In the genomic region with DNA sequence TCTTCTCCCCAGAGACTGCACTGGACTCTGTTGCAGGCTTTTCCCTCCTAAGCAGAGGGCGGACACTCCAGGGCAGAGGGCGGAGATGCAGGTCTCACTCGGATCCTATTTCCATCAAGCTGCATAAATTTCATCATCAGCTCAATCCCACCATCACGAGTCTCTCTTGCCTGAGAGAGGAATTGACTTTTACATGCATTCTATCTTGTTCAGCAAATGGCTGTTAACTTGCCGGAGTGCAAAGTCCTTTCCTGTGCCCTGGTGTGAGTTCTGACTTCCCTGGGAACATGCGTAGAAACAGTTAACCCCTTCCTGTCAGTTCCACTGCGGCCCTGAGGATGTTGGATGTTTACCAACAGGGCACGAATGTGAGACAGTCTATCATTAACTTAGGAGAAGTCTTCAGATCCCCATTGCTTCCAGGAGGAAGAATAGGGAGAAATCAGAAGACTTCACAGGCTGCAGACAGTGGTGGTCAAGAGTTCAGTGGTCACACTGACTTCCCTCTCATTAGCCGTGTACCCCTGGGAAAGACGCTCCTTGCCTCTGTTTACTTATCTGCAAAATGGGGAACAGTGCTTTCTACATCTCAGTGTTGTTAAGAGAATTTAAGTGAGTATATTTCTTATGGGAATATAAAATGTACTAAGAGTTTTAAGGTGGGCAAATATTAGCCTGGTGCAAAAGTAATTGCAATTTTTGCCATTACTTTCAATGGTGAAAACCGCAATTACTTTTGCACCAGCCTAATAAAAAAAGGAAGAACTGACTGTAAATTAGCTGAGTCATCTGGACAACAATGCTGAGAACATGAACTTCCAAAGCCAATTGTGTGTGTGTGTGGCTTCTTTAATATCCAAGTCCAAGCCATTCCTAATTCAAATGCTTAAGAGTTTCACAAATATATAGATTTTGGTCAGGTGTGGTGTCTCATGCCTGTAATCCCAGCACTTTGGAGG, we compare ENCODE assay signal across 16 cellular contexts.
DNase-seq lines count a peak whose midpoint lies in the region; FAIRE-seq and TF ChIP-seq lines count a peak whose summit lies in the region.
"Had no signal": no experiment of that assay in that cellular context is flagged by ENCODE, and none has a peak within 500 bp of the region (broad histone marks: within the 10 kb centered on the region; RNA-seq: fewer than 3 reads in every experiment).

No MANE protein-coding gene starts in this region.

- no peak for FAIRE-seq in HTR-8/SVneo (lab: Jason Lieb, UNC)

- DNase-seq in AG09309 (ENCODE audit: low read depth) (peak; percentile 18), HTR-8/SVneo (ENCODE audit: insufficient read length, low spot score) (peak; percentile 18), adipocyte (ENCODE audit: low read depth) (peak; percentile 3), islet precursor cell (peak; percentile 60), NCI-H1048 (lab: John Stamatoyannopoulos, UW) (no peak), KBM-7 (no peak), tibial artery (no peak), CD1c-positive myeloid dendritic cell (ENCODE audit: extremely low spot score) (no peak)
- DNase-seq: activated CD4-positive, alpha-beta T cell treated with anti-CD3 and anti-CD28 coated beads, Interleukin-2, amount 50 U/mL, for 48 hours; activated naive CD4-positive, alpha-beta T cell treated with anti-CD3 and anti-CD28 coated beads for 36 hours; C1 segment of cervical spinal cord; foreskin keratinocyte; left colon; NCI-H1436; stimulated activated CD4-positive, alpha-beta T cell treated with anti-CD3 and anti-CD28 coated beads, Interleukin-1b, Interleukin-23, amount 100 ng/mL, for 48 hours; stimulated activated naive CD4-positive, alpha-beta T cell treated with Interleukin-2 at 50 U/mL for 16 hours had no signal

- in situ Hi-C loops in KBM-7 (cut with MboI; ENCODE audit: low pct_unique_long_range_greater_than_20kb, low sequenced_read_pairs): no loop called here

- H3K27me3 ChIP-seq in adipocyte (replicated peaks; ENCODE audit: control insufficient read depth, insufficient read depth, low read length) (peaks cover 11% of the 10 kb centered on the region), tibial artery (no peaks in the 10 kb centered on the region)
- H3K27me3 ChIP-seq: foreskin keratinocyte had no signal

- H3K4me3 ChIP-seq in AG09309 (ENCODE audit: control insufficient read depth, low read depth, low read length): no peak overlapping the region
- peak overlapping the region; percentile 21 for H3K4me3 ChIP-seq in adipocyte (ENCODE audit: low read length)
- no peak overlapping the region for H3K4me3 ChIP-seq in tibial artery

- intact Hi-C loops in tibial artery (cut with DNase I; ENCODE audit: low total_unique reads): no loop called here

- H3K4me1 ChIP-seq in adipocyte (ENCODE audit: control insufficient read depth, insufficient read depth, low read length) (peaks cover 12% of the 10 kb centered on the region), tibial artery (peaks cover 0 to 3% (median 0%) of the 10 kb centered on the region in 4 donors)
- H3K4me1 ChIP-seq: foreskin keratinocyte had no signal

- no peak overlapping the region for H3K9ac ChIP-seq in adipocyte (ENCODE audit: low read length)

- no peaks in the 10 kb centered on the region for H3K36me3 ChIP-seq in adipocyte (ENCODE audit: control insufficient read depth, insufficient read depth, low read length, severe bottlenecking)
- no peaks in the 10 kb centered on the region for H3K36me3 ChIP-seq in tibial artery

- no peak overlapping the region for H3K27ac ChIP-seq in tibial artery
- H3K27ac ChIP-seq: foreskin keratinocyte had no signal

- no peak for TF ChIP-seq CTCF in AG09309 (IDR thresholded peaks at IDR 0.05; ENCODE audit: control insufficient read depth, insufficient read depth, low read depth, low read length, missing control alignments)
- TF ChIP-seq CTCF in tibial artery (IDR thresholded peaks at IDR 0.05): no peak

- H3K9me3 ChIP-seq in adipocyte (ENCODE audit: control insufficient read depth, low read length): peaks cover 19% of the 10 kb centered on the region
- H3K9me3 ChIP-seq in tibial artery: peaks cover 0 to 8% (median 0%) of the 10 kb centered on the region in 3 donors

Comparison
In these comparisons a context has a peak if more than half of its experiments do, and no peak if none do; other contexts are left out.
1. DNase-seq: peak in AG09309 (single experiment), HTR-8/SVneo (single experiment), adipocyte (single experiment) and islet precursor cell (single experiment); none in NCI-H1048 (single experiment), KBM-7 (single experiment), tibial artery (0 of 2) and CD1c-positive myeloid dendritic cell (single experiment).